Comparison of ENCODE assay signal across 16 cellular contexts in the genomic region with DNA sequence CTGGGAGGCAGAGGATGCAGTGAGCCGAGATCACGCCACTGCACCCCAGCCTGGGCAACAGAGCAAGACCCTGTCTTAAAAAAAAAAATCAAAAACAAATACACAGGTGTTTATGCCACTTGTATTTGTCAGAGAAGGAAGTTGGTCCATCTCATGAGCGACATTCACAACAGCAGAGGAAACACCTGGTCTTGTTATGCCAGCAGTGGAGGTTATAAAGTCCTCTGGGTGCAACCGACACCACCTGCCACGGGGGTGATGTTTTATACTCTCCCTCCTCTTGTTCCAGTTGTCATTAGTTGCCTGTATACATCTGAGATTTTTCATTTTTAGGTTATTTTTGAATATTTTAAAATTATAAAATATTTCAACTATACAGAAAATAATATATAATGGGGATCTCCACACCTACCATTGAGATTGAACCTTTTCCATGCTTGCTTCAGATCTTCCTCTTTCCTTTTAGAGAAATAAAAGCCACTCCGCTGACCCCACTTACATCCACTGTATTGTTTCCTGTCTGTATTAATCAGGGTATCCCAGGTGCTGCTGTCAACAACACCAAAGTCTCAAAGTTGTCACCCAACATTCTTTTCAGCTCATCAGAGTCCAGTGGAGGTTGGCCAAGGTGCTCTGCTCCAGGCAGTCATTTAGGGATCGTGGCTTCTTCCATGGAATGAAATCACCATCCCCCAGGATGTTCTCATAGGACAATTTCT.
A peak's percentile ranks its signal among the peaks of the same experiment; 100 is the strongest.
DNase-seq lines count a peak whose midpoint lies in the region; ATAC-seq lines count a peak whose summit lies in the region.
"Had no signal": no experiment of that assay in that cellular context is flagged by ENCODE, and none has a peak within 500 bp of the region (broad histone marks: within the 10 kb centered on the region; RNA-seq: fewer than 3 reads in every experiment).

No MANE protein-coding gene starts in this region.

- ATAC-seq in GM19351 (IDR thresholded peaks at IDR 0.05; ENCODE audit: unreplicated experiment) (peak; percentile 50), HG03175 (IDR thresholded peaks at IDR 0.05; ENCODE audit: unreplicated experiment) (peak; percentile 72), esophagus mucosa (no peak)
- peak; percentile 95 for ATAC-seq in stimulated activated memory B cell treated with anti-CD40 and anti-IgM and Interleukin-4, amounts not matched to agents 10 μg/mL and 1 μg/mL and 100 μg/mL, for 72 hours
- ATAC-seq: upper lobe of right lung had no signal

- H3K27me3 Mint-ChIP-seq in stimulated activated memory B cell treated with anti-CD40 and anti-IgM and Interleukin-4, amounts not matched to agents 10 μg/mL and 1 μg/mL and 100 μg/mL, for 72 hours, result no peaks in the 10 kb centered on the region
- H3K27me3 Mint-ChIP-seq: activated CD4-positive, alpha-beta T cell treated with anti-CD3 and anti-CD28 coated beads, Interleukin-2, amount 10 ng/mL, durations not matched to agents 24 days and 14 days had no signal

- peak overlapping the region; percentile 72 for H3K27ac Mint-ChIP-seq in stimulated activated memory B cell treated with anti-CD40 and anti-IgM and Interleukin-4, amounts not matched to agents 10 μg/mL and 1 μg/mL and 100 μg/mL, for 72 hours
- H3K27ac Mint-ChIP-seq: activated CD4-positive, alpha-beta T cell treated with anti-CD3 and anti-CD28 coated beads, Interleukin-2, amount 10 ng/mL, durations not matched to agents 24 days and 14 days had no signal

- H3K4me1 Mint-ChIP-seq in stimulated activated memory B cell treated with anti-CD40 and anti-IgM and Interleukin-4, amounts not matched to agents 10 μg/mL and 1 μg/mL and 100 μg/mL, for 72 hours, result peaks cover 34% of the 10 kb centered on the region
- H3K4me1 Mint-ChIP-seq: activated CD4-positive, alpha-beta T cell treated with anti-CD3 and anti-CD28 coated beads, Interleukin-2, amount 10 ng/mL, durations not matched to agents 24 days and 14 days; neural crest cell had no signal

- H3K9me3 Mint-ChIP-seq in stimulated activated memory B cell treated with anti-CD40 and anti-IgM and Interleukin-4, amounts not matched to agents 10 μg/mL and 1 μg/mL and 100 μg/mL, for 72 hours, result peaks cover 9% of the 10 kb centered on the region
- H3K9me3 Mint-ChIP-seq: activated CD4-positive, alpha-beta T cell treated with anti-CD3 and anti-CD28 coated beads, Interleukin-2, amount 10 ng/mL, durations not matched to agents 24 days and 14 days had no signal

- no peak overlapping the region for H3K4me3 Mint-ChIP-seq in stimulated activated memory B cell treated with anti-CD40 and anti-IgM and Interleukin-4, amounts not matched to agents 10 μg/mL and 1 μg/mL and 100 μg/mL, for 72 hours
- H3K4me3 Mint-ChIP-seq: activated CD4-positive, alpha-beta T cell treated with anti-CD3 and anti-CD28 coated beads, Interleukin-2, amount 10 ng/mL, durations not matched to agents 24 days and 14 days; neural crest cell had no signal

- DNase-seq in RPMI8226 (peak; percentile 79), GM19238 (ENCODE audit: insufficient read length, low spot score) (no peak), DMS153 (lab: John Stamatoyannopoulos, UW) (no peak)
- DNase-seq: activated CD4-positive, alpha-beta T cell treated with anti-CD3 and anti-CD28 coated beads, Interleukin-2, amount 10 ng/mL, durations not matched to agents 24 days and 14 days; activated effector memory CD4-positive, alpha-beta T cell treated with anti-CD3 and anti-CD28 coated beads, Interleukin-2, amount 50 U/mL, for 16 hours; adrenal gland; EL; NCI-H2227 treated with DMSO at 0.1 percent for 48 hours; stimulated activated CD4-positive, alpha-beta T cell treated with anti-CD3 and anti-CD28 coated beads, Interleukin-2, amount 100 ng/mL, for 24 hours; SW 1271; upper lobe of right lung had no signal

- peaks cover 18% of the 10 kb centered on the region for H3K36me3 Mint-ChIP-seq in stimulated activated memory B cell treated with anti-CD40 and anti-IgM and Interleukin-4, amounts not matched to agents 10 μg/mL and 1 μg/mL and 100 μg/mL, for 72 hours
